ENCODE assay signal across 23 cellular contexts in the genomic region with DNA sequence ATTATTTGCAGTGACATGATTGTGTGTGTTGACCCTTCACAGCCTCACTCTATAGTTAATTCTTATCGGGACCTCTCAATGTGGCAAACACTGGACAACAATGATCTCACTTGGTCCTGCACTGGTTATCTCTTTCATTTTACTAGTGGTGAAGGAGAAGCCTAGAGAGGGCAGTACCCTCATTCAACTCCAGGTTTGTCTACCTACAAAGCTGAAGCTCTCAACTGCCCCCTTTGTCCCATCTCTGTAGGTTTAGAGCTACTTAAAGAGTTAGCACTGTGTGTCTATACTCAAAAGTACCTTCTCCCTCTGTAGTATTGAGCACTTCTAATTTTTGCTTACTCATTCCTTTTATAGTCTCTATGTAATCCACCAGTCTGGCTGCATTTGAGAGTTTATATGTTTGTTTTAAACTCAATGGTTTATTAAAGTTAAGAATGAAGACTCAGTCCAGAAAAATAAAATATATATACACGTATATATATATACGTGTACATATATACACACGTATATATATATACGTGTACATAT.
"Had no signal": no experiment of that assay in that cellular context is flagged by ENCODE, and none has a peak within 500 bp of the region (broad histone marks: within the 10 kb centered on the region; RNA-seq: fewer than 3 reads in every experiment).

No MANE protein-coding gene starts in this region.

- H3K27ac ChIP-seq: foreskin keratinocyte, hepatocyte, neural progenitor cell, ovary, right atrium auricular region, suprapubic skin, thyroid gland, vagina had no signal

- H3K27me3 ChIP-seq: foreskin keratinocyte, hepatocyte, neural progenitor cell, ovary, right atrium auricular region, suprapubic skin, thyroid gland, vagina had no signal

- ATAC-seq: effector memory CD8-positive, alpha-beta T cell; foreskin keratinocyte; left cardiac atrium; mucosa of descending colon; natural killer cell treated with Interleukin-12 subunit alpha and Interleukin-12 subunit beta and Interleukin-15 and Interleukin-18, amount 100 ng/mL, for 72 hours had no signal

- H3K27me3 Mint-ChIP-seq: type B pancreatic cell had no signal

- H3K27ac Mint-ChIP-seq: dendritic cell treated with granulocyte-macrophage colony-stimulating factor and Interleukin-4, amounts not matched to agents 40 ng/mL and 50 ng/mL, for 4 days; effector memory CD8-positive, alpha-beta T cell; natural killer cell treated with Interleukin-12 subunit alpha and Interleukin-12 subunit beta and Interleukin-15 and Interleukin-18, amount 100 ng/mL, for 72 hours; type B pancreatic cell had no signal

- H3K4me3 Mint-ChIP-seq: dendritic cell treated with granulocyte-macrophage colony-stimulating factor and Interleukin-4, amounts not matched to agents 40 ng/mL and 50 ng/mL, for 4 days; effector memory CD8-positive, alpha-beta T cell; natural killer cell treated with Interleukin-12 subunit alpha and Interleukin-12 subunit beta and Interleukin-15 and Interleukin-18, amount 100 ng/mL, for 72 hours; neural progenitor cell; type B pancreatic cell had no signal

- H3K9me3 ChIP-seq: mucosa of descending colon, ovary, right atrium auricular region, suprapubic skin, thyroid gland, vagina had no signal

- H3K4me3 ChIP-seq: hepatocyte, mucosa of descending colon, neural progenitor cell, ovary, right atrium auricular region, suprapubic skin, thyroid gland, vagina had no signal

- DNase-seq: effector memory CD8-positive, alpha-beta T cell; erythroblast; foreskin keratinocyte; head of caudate nucleus; kidney; left cardiac atrium; mammary epithelial cell; mucosa of descending colon; nucleus accumbens; ovary; small intestine; stimulated activated CD4-positive, alpha-beta T cell treated with anti-CD3 and anti-CD28 coated beads, Interleukin-12 subunit alpha, Interleukin-12 subunit beta, amount 100 ng/mL, for 4 hours; stimulated activated CD4-positive, alpha-beta T cell treated with anti-CD3 and anti-CD28 coated beads, Interleukin-2, amount 100 ng/mL, for 48 hours; stimulated activated naive CD4-positive, alpha-beta T cell treated with Interleukin-2 at 50 U/mL for 16 hours; thyroid gland had no signal

- H3K36me3 ChIP-seq: neural progenitor cell, ovary, right atrium auricular region, suprapubic skin, thyroid gland, vagina had no signal

- H3K4me1 ChIP-seq: foreskin keratinocyte had no signal

- H3K79me2 ChIP-seq: hepatocyte had no signal

- H3K36me3 Mint-ChIP-seq: natural killer cell treated with Interleukin-12 subunit alpha and Interleukin-12 subunit beta and Interleukin-15 and Interleukin-18, amount 100 ng/mL, for 72 hours; type B pancreatic cell had no signal

- H3K4me2 ChIP-seq: hepatocyte, neural progenitor cell had no signal

- H3K9me3 Mint-ChIP-seq: dendritic cell treated with granulocyte-macrophage colony-stimulating factor and Interleukin-4, amounts not matched to agents 40 ng/mL and 50 ng/mL, for 4 days; effector memory CD8-positive, alpha-beta T cell; natural killer cell treated with Interleukin-12 subunit alpha and Interleukin-12 subunit beta and Interleukin-15 and Interleukin-18, amount 100 ng/mL, for 72 hours; neural progenitor cell; type B pancreatic cell had no signal

- H3K9ac ChIP-seq: neural progenitor cell had no signal
